In genomic region chr12:40727774-40728483, GRCh38 we compare ENCODE assay signal across 31 cellular contexts. TPM values are rescaled to one million over a fixed set of nuclear protein-coding genes. Genes with fewer than 3 reads are reported as not detected.
DNase-seq lines count a peak whose midpoint lies in the region; FAIRE-seq and TF ChIP-seq lines count a peak whose summit lies in the region.
"Had no signal": no experiment of that assay in that cellular context is flagged by ENCODE, and none has a peak within 500 bp of the region (broad histone marks: within the 10 kb centered on the region; RNA-seq: fewer than 3 reads in every experiment).

No MANE protein-coding gene starts in this region.

- intact Hi-C loops in mammary epithelial cell (cut with micrococcal nuclease) (loop anchor here (5.0 kb wide), 1 partner anchor 36 kb away; the partner anchor contains the start of gene CNTN1), breast epithelium (cut with DNase I; ENCODE audit: low total_unique reads) (no loop called here)

- CTCF ChIA-PET in mammary epithelial cell (lab: Charles Lee; ENCODE audit: low non-redundant PET): no interaction called here

- 77% methylated on average over 4 of the region's 4 CpGs for WGBS in mammary epithelial cell (ENCODE audit: low coverage, missing lambda C conversion rate)

- FAIRE-seq in urothelium cell line (lab: Jason Lieb, UNC): no peak
- FAIRE-seq: A204.1, colon, GM12892 had no signal

- H4K20me1 ChIP-seq in mammary epithelial cell (ENCODE audit: insufficient read depth, low read length): no peaks in the 10 kb centered on the region

- no TSS peak for BruUV-seq in mammary epithelial cell (replicated peaks; lab: Mats Ljungman, UMichigan)

- no peaks in the 10 kb centered on the region for H3K79me2 ChIP-seq in mammary epithelial cell (ENCODE audit: insufficient read depth, low read length)
- H3K79me2 ChIP-seq: hepatocyte had no signal

- DNase-seq in mammary epithelial cell: peak; percentile 35
- no peak for DNase-seq in breast epithelium (ENCODE audit: low spot score in 2 of 2)
- peak; percentile 46 for DNase-seq in SK-N-DZ (ENCODE audit: low spot score)
- DNase-seq in islet precursor cell: peak; percentile 97
- DNase-seq in urothelium cell line (ENCODE audit: low spot score): peak; percentile 6
- no peak for DNase-seq in G401 (ENCODE audit: low spot score)
- no peak for DNase-seq in putamen (ENCODE audit: low spot score)
- DNase-seq in cerebellar nuclear complex (lab: John Stamatoyannopoulos, UW): no peak
- DNase-seq: activated CD4-positive, alpha-beta T cell treated with anti-CD3 and anti-CD28 coated beads, Interleukin-2, amount 10 ng/mL, durations not matched to agents 24 days and 14 days; activated naive CD4-positive, alpha-beta T cell treated with Interleukin-2 at 50 U/mL for 16 hours; activated T-cell treated with anti-CD3 and anti-CD28 coated beads, Interleukin-2, amount 50 U/mL, for 72 hours; adrenal gland; brain microvascular endothelial cell; effector CD8-positive, alpha-beta T cell; erythroblast; foreskin melanocyte; immature natural killer cell; NCI-H1105; NCI-H2107; NCI-H446 treated with DMSO at 0.1 percent for 48 hours; SIG-M5; stimulated activated CD8-positive, alpha-beta memory T cell treated with anti-CD3 and anti-CD28 coated beads, Interleukin-4, amount 100 ng/mL, for 48 hours; T-helper 2 cell; upper lobe of left lung had no signal

- dilution Hi-C loops in mammary epithelial cell (cut with HindIII; ENCODE audit: low sequenced_read_pairs): no loop called here

- peak overlapping the region; percentile 22 for H2AFZ ChIP-seq in mammary epithelial cell (ENCODE audit: low read depth, low read length)
- H2AFZ ChIP-seq: hepatocyte, PC-9 had no signal

- in situ Hi-C loops in mammary epithelial cell (cut with MboI; ENCODE audit: low sequenced_read_pairs in 2 of 2): no loop called here
- in situ Hi-C loops in G401 (cut with HindIII; ENCODE audit: low sequenced_read_pairs): no loop called here

- no peak overlapping the region for H3K9ac ChIP-seq in mammary epithelial cell (ENCODE audit: insufficient read depth, low read length)

- H3K27ac ChIP-seq in mammary epithelial cell (ENCODE audit: insufficient read depth, low read depth, low read length) (no peak overlapping the region), breast epithelium (no peak overlapping the region)
- H3K27ac ChIP-seq: adrenal gland, brain microvascular endothelial cell, hepatocyte, PC-9, upper lobe of left lung had no signal

- H3K27me3 ChIP-seq in mammary epithelial cell (ENCODE audit: insufficient read depth, low read length): no peaks in the 10 kb centered on the region
- H3K27me3 ChIP-seq in breast epithelium: no peaks in the 10 kb centered on the region
- H3K27me3 ChIP-seq: adrenal gland, brain microvascular endothelial cell, hepatocyte, upper lobe of left lung had no signal

- H3K4me2 ChIP-seq in mammary epithelial cell (ENCODE audit: insufficient read depth, low read depth, low read length): peak overlapping the region; percentile 42
- H3K4me2 ChIP-seq: hepatocyte, PC-9 had no signal

- H3K4me1 ChIP-seq in mammary epithelial cell (ENCODE audit: insufficient read depth, low read length) (peaks cover 3% of the 10 kb centered on the region), breast epithelium (no peaks in the 10 kb centered on the region)
- H3K4me1 ChIP-seq: adrenal gland, upper lobe of left lung had no signal

- H3K4me3 ChIP-seq in mammary epithelial cell (replicated peaks in 1 of 3; ENCODE audit: insufficient read depth in 1 of 3, low read depth in 2 of 3, low read length in 3 of 3) (no peak overlapping the region), breast epithelium (no peak overlapping the region)
- H3K4me3 ChIP-seq: adrenal gland, HAP-1, hepatocyte, PC-9, upper lobe of left lung had no signal

- TF ChIP-seq CTCF in mammary epithelial cell (conservative IDR thresholded peaks at IDR 0.05 in 1 of 2, IDR thresholded peaks at IDR 0.05 in 1 of 2; ENCODE audit: extremely low read depth in 1 of 2, insufficient read depth in 1 of 2, low read depth in 1 of 2, low read length in 2 of 2) (no peak), breast epithelium (IDR thresholded peaks at IDR 0.05) (no peak)

- TF ChIP-seq POLR2A in breast epithelium (IDR thresholded peaks at IDR 0.05): no peak

- H3K9me3 ChIP-seq in mammary epithelial cell (replicated peaks; ENCODE audit: insufficient read depth, low read length): no peaks in the 10 kb centered on the region
- H3K9me3 ChIP-seq in breast epithelium: no peaks in the 10 kb centered on the region
- H3K9me3 ChIP-seq: adrenal gland, HAP-1, upper lobe of left lung had no signal

- H3K36me3 ChIP-seq in mammary epithelial cell (ENCODE audit: insufficient read depth, low read length) (no peaks in the 10 kb centered on the region), breast epithelium (no peaks in the 10 kb centered on the region)
- H3K36me3 ChIP-seq: adrenal gland, brain microvascular endothelial cell, HAP-1, upper lobe of left lung had no signal

RNA-seq across cellular contexts. Expression of gene CNTN1, which starts 35.7 kb away (rescaled TPM):
- total RNA-seq in mammary epithelial cell: 10 to 100 TPM; 29.7 to 61.1 TPM
- 18.0 TPM for polyA plus RNA-seq in mammary epithelial cell
- polyA minus RNA-seq in mammary epithelial cell: 10.6 TPM
- total RNA-seq in breast epithelium: 10 to 100 TPM in 1 of 3 donors, 1 to 10 TPM in 2; 1.1 to 16.4 (median 7.2) TPM
- 284 and 302 TPM in 2 replicates for polyA plus RNA-seq in SK-N-DZ (2014; cell fraction: cytosol; rRNA removed)
- 98.1 and 114 TPM in 2 replicates for polyA plus RNA-seq in SK-N-DZ (2014; cell fraction: nucleus; rRNA removed)
- total RNA-seq in G401 (2014; rRNA removed; shearing (Covaris generic)): not detected in 2 replicates
- total RNA-seq: activated CD4-positive, alpha-beta T cell treated with anti-CD3 and anti-CD28 coated beads, Interleukin-2, amount 10 ng/mL, durations not matched to agents 24 days and 14 days; activated T-cell treated with anti-CD3 and anti-CD28 coated beads, Interleukin-2, amount 50 U/mL, for 72 hours had no signal
- polyA plus RNA-seq: IgD-negative memory B cell, immature natural killer cell had no signal

Comparison
In these comparisons a context has a peak if more than half of its experiments do, and no peak if none do; other contexts are left out.
1. DNase-seq: peak in mammary epithelial cell (single experiment), SK-N-DZ (single experiment), islet precursor cell (single experiment) and urothelium cell line (single experiment); none in breast epithelium (0 of 2), G401 (single experiment), putamen (single experiment) and cerebellar nuclear complex (0 of 2).